ENCODE assay signal across 12 cellular contexts in the genomic region with DNA sequence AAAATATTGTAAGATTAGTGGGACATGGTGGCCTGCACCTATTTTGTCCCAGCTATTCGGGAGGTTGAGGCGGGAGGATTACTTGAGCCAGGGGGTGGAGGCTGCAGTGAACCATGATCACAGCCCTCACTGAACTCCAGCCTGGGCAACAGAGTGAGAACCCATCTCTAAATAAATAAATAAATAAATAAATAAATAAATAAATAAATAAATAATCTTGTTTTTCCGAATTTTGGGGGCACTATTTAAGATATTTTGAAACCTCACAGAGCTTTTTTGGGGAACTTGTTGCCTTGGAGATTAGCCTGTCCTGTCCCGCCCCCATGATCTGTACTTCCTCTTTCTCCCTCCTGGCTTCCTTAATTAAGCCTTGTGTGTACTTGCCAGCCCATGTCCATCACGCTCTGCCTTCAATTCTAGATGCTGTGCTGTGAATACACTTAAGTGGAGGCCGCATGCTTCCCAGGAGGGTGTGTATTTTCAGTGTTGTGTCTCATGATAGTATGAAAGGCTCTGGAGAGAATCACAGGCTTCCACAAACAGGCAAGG. TPM values are rescaled to one million over a fixed set of nuclear protein-coding genes. Genes with fewer than 3 reads are reported as not detected.
DNase-seq lines count a peak whose midpoint lies in the region; ATAC-seq lines count a peak whose summit lies in the region.
"Had no signal": no experiment of that assay in that cellular context is flagged by ENCODE, and none has a peak within 500 bp of the region (broad histone marks: within the 10 kb centered on the region; RNA-seq: fewer than 3 reads in every experiment).

No MANE protein-coding gene starts in this region.

- H2BK120ac ChIP-seq in mesendoderm (ENCODE audit: low read depth, low read length): no peak overlapping the region

- H3K4me1 ChIP-seq in mesendoderm (ENCODE audit: control insufficient read depth, low read depth, low read length): no peaks in the 10 kb centered on the region

- H3K27ac Mint-ChIP-seq in stimulated activated naive CD8-positive, alpha-beta T cell treated with anti-CD3 and anti-CD28 coated beads, Interleukin-15, Interleukin-2, amounts not matched to agents 100 ng/mL and 50 ng/mL, for 24 hours: peak overlapping the region; percentile 76

- H3K4me3 Mint-ChIP-seq in stimulated activated naive CD8-positive, alpha-beta T cell treated with anti-CD3 and anti-CD28 coated beads, Interleukin-15, Interleukin-2, amounts not matched to agents 100 ng/mL and 50 ng/mL, for 24 hours: peak overlapping the region; percentile 43
- H3K4me3 Mint-ChIP-seq: CD4-positive, alpha-beta T cell; stimulated activated naive CD8-positive, alpha-beta T cell treated with anti-CD3 and anti-CD28 coated beads, Interleukin-15, amount 100 ng/mL, for 72 hours had no signal

- no peaks in the 10 kb centered on the region for H3K79me2 ChIP-seq in mesendoderm (ENCODE audit: control insufficient read depth, insufficient read depth, low read length)

- no peak overlapping the region for H3K4me2 ChIP-seq in mesendoderm (ENCODE audit: low read length)

- peaks cover 33% of the 10 kb centered on the region for H3K4me1 Mint-ChIP-seq in stimulated activated naive CD8-positive, alpha-beta T cell treated with anti-CD3 and anti-CD28 coated beads, Interleukin-15, Interleukin-2, amounts not matched to agents 100 ng/mL and 50 ng/mL, for 24 hours (ENCODE audit: low read depth)

- H3K36me3 Mint-ChIP-seq in stimulated activated naive CD8-positive, alpha-beta T cell treated with anti-CD3 and anti-CD28 coated beads, Interleukin-15, Interleukin-2, amounts not matched to agents 100 ng/mL and 50 ng/mL, for 24 hours (ENCODE audit: low read depth): peaks cover 12% of the 10 kb centered on the region

- no peaks in the 10 kb centered on the region for H3K9me3 Mint-ChIP-seq in stimulated activated naive CD8-positive, alpha-beta T cell treated with anti-CD3 and anti-CD28 coated beads, Interleukin-15, Interleukin-2, amounts not matched to agents 100 ng/mL and 50 ng/mL, for 24 hours
- H3K9me3 Mint-ChIP-seq: CD4-positive, alpha-beta T cell; stimulated activated naive CD8-positive, alpha-beta T cell treated with anti-CD3 and anti-CD28 coated beads, Interleukin-15, amount 100 ng/mL, for 72 hours had no signal

- no CpG with 5 or more reads among the region's 6 CpGs for WGBS in mesendoderm (ENCODE audit: extremely low coverage, insufficient coverage, low lambda C conversion rate)

- no peak overlapping the region for H2BK15ac ChIP-seq in mesendoderm (replicated peaks; ENCODE audit: low read depth)

- no peak overlapping the region for H2AK5ac ChIP-seq in mesendoderm (ENCODE audit: low read length)

- no peaks in the 10 kb centered on the region for H3K36me3 ChIP-seq in mesendoderm (ENCODE audit: control insufficient read depth, insufficient read depth, low read length)

- no peaks in the 10 kb centered on the region for H3K27me3 ChIP-seq in mesendoderm (ENCODE audit: insufficient read depth, low read length, poor library complexity)
- H3K27me3 ChIP-seq: heart right ventricle had no signal

- no peaks in the 10 kb centered on the region for H3K79me1 ChIP-seq in mesendoderm (ENCODE audit: low read length)

- no peak overlapping the region for H3K23ac ChIP-seq in mesendoderm (ENCODE audit: low read length)

- no peak for DNase-seq in stimulated activated naive CD8-positive, alpha-beta T cell treated with anti-CD3 and anti-CD28 coated beads, Interleukin-15, Interleukin-2, amounts not matched to agents 100 U/mL and 50 U/mL, for 24 hours
- DNase-seq in NOMO-1 treated with DMSO at 0.1 percent for 48 hours (lab: John Stamatoyannopoulos, UW; ENCODE audit: unreplicated experiment) (peak; percentile 84), dermis blood vessel endothelial cell (peak; percentile 39), NCI-H2081 (lab: John Stamatoyannopoulos, UW) (no peak), mesendoderm (no peak)
- no peak for DNase-seq in activated CD4-positive, CD25-positive, alpha-beta regulatory T cell treated with anti-CD3 and anti-CD28 coated beads, Interleukin-2, amount 50 U/mL, for 72 hours
- DNase-seq: activated naive CD4-positive, alpha-beta T cell treated with Interleukin-2 at 50 U/mL for 16 hours; CD4-positive, alpha-beta T cell; heart right ventricle; stimulated activated naive CD8-positive, alpha-beta T cell treated with anti-CD3 and anti-CD28 coated beads, Interleukin-15, amount 100 ng/mL, for 72 hours had no signal

- no peak overlapping the region for H3K18ac ChIP-seq in mesendoderm (ENCODE audit: low read length)

- no peak overlapping the region for H4K8ac ChIP-seq in mesendoderm (ENCODE audit: low read depth, low read length)

- H4K5ac ChIP-seq in mesendoderm (ENCODE audit: low read length): no peak overlapping the region

- no peaks in the 10 kb centered on the region for H3K27me3 Mint-ChIP-seq in stimulated activated naive CD8-positive, alpha-beta T cell treated with anti-CD3 and anti-CD28 coated beads, Interleukin-15, Interleukin-2, amounts not matched to agents 100 ng/mL and 50 ng/mL, for 24 hours
- H3K27me3 Mint-ChIP-seq: CD4-positive, alpha-beta T cell; stimulated activated naive CD8-positive, alpha-beta T cell treated with anti-CD3 and anti-CD28 coated beads, Interleukin-15, amount 100 ng/mL, for 72 hours had no signal

- no peak overlapping the region for H2BK5ac ChIP-seq in mesendoderm (ENCODE audit: low read length)

- H3K27ac ChIP-seq in mesendoderm (ENCODE audit: low read depth, low read length): no peak overlapping the region

- H3K4ac ChIP-seq in mesendoderm (ENCODE audit: low read depth, low read length): no peak overlapping the region

- ATAC-seq in stimulated activated naive CD8-positive, alpha-beta T cell treated with anti-CD3 and anti-CD28 coated beads, Interleukin-15, Interleukin-2, amounts not matched to agents 100 U/mL and 50 U/mL, for 24 hours: no peak
- no peak for ATAC-seq in HG03135 (IDR thresholded peaks at IDR 0.05; ENCODE audit: unreplicated experiment)
- ATAC-seq: heart right ventricle; stimulated activated naive CD8-positive, alpha-beta T cell treated with anti-CD3 and anti-CD28 coated beads, Interleukin-15, amount 100 ng/mL, for 72 hours had no signal

- H3K4me3 ChIP-seq in mesendoderm (ENCODE audit: low read length): no peak overlapping the region
- H3K4me3 ChIP-seq: heart right ventricle had no signal

- no peak overlapping the region for H3K9ac ChIP-seq in mesendoderm (ENCODE audit: low read length)

- no peak overlapping the region for H3K56ac ChIP-seq in mesendoderm (ENCODE audit: low read length)

RNA-seq across cellular contexts. Expression of gene LGALS9, which starts 4.4 kb away (rescaled TPM):
- 41.5 and 47.3 TPM in 2 replicates for total RNA-seq in dermis blood vessel endothelial cell
- 0.29 TPM for polyA plus RNA-seq in mesendoderm (2013, experiment 1 of 2)
- polyA plus RNA-seq in mesendoderm (2013, experiment 2 of 2): 0.48 TPM

Comparison
In these comparisons a context has a peak if more than half of its experiments do, and no peak if none do; other contexts are left out.
1. DNase-seq: peak in NOMO-1 treated with DMSO at 0.1 percent for 48 hours (single experiment) and dermis blood vessel endothelial cell (single experiment); none in stimulated activated naive CD8-positive, alpha-beta T cell treated with anti-CD3 and anti-CD28 coated beads, Interleukin-15, Interleukin-2, amounts not matched to agents 100 U/mL and 50 U/mL, for 24 hours (single experiment), activated CD4-positive, CD25-positive, alpha-beta regulatory T cell treated with anti-CD3 and anti-CD28 coated beads, Interleukin-2, amount 50 U/mL, for 72 hours (single experiment), NCI-H2081 (0 of 2) and mesendoderm (single experiment).